Comparison of ENCODE assay signal across 24 cellular contexts in genomic region chr1:29457496-29458368, GRCh38.
"Had no signal": no experiment of that assay in that cellular context is flagged by ENCODE, and none has a peak within 500 bp of the region (broad histone marks: within the 10 kb centered on the region; RNA-seq: fewer than 3 reads in every experiment).

No MANE protein-coding gene starts in this region.

- H3K4me1 Mint-ChIP-seq: activated naive CD8-positive, alpha-beta T cell treated with anti-CD3 and anti-CD28 coated beads for 36 hours; memory B cell; stimulated activated effector memory CD8-positive, alpha-beta T cell treated with anti-CD3 and anti-CD28 coated beads, Interleukin-12 subunit alpha, Interleukin-12 subunit beta, amount 100 ng/mL, for 72 hours had no signal

- H3K4me3 ChIP-seq: breast epithelium, coronary artery, esophagus squamous epithelium, gastrocnemius medialis, right lobe of liver, skin epidermis, stomach, suprapubic skin, transverse colon, uterus had no signal

- ATAC-seq: activated T-cell treated with anti-CD3 and anti-CD28 coated beads, Interleukin-2, amount 50 U/mL, for 4 hours; gastrocnemius medialis; right lobe of liver; stimulated activated effector memory CD8-positive, alpha-beta T cell treated with anti-CD3 and anti-CD28 coated beads, Interleukin-12 subunit alpha, Interleukin-12 subunit beta, amount 100 ng/mL, for 72 hours had no signal

- H3K27ac Mint-ChIP-seq: activated naive CD8-positive, alpha-beta T cell treated with anti-CD3 and anti-CD28 coated beads for 36 hours; activated T-helper 2 cell treated with anti-CD3 and anti-CD28 coated beads, Interferon-gamma antibody, Interleukin-2, Interleukin-4, amounts not matched to agents 10 μg/mL and 5 μg/mL and 100 μg/mL, durations not matched to agents 14 hours and 24 hours and 36 hours; memory B cell; nephron; stimulated activated effector memory CD8-positive, alpha-beta T cell treated with anti-CD3 and anti-CD28 coated beads, Interleukin-12 subunit alpha, Interleukin-12 subunit beta, amount 100 ng/mL, for 72 hours had no signal

- H3K4me1 ChIP-seq: breast epithelium, gastrocnemius medialis, right lobe of liver, stomach, suprapubic skin, transverse colon, uterus had no signal

- H3K36me3 Mint-ChIP-seq: activated naive CD8-positive, alpha-beta T cell treated with anti-CD3 and anti-CD28 coated beads for 36 hours; memory B cell; stimulated activated effector memory CD8-positive, alpha-beta T cell treated with anti-CD3 and anti-CD28 coated beads, Interleukin-12 subunit alpha, Interleukin-12 subunit beta, amount 100 ng/mL, for 72 hours had no signal

- H3K27me3 Mint-ChIP-seq: activated naive CD8-positive, alpha-beta T cell treated with anti-CD3 and anti-CD28 coated beads for 36 hours had no signal

- H3K27ac ChIP-seq: breast epithelium, coronary artery, esophagus squamous epithelium, gastrocnemius medialis, right lobe of liver, skin epidermis, stomach, suprapubic skin, transverse colon, uterus had no signal

- DNase-seq: activated CD4-positive, alpha-beta T cell treated with anti-CD3 and anti-CD28 coated beads for 4 hours; activated CD4-positive, alpha-beta T cell treated with anti-CD3 and anti-CD28 coated beads, Interleukin-2, amount 50 U/mL, for 48 hours; activated CD4-positive, CD25-positive, alpha-beta regulatory T cell; activated CD8-positive, alpha-beta memory T cell treated with anti-CD3 and anti-CD28 coated beads, Interleukin-2, amount 50 U/mL, for 48 hours; activated naive CD4-positive, alpha-beta T cell; activated naive CD8-positive, alpha-beta T cell treated with anti-CD3 and anti-CD28 coated beads for 36 hours; activated T-cell treated with anti-CD3 and anti-CD28 coated beads, Interleukin-2, amount 50 U/mL, for 4 hours; esophagus squamous epithelium; gastrocnemius medialis; hypothalamus; nucleus accumbens; right lobe of liver; stimulated activated CD4-positive, alpha-beta T cell treated with anti-CD3 and anti-CD28 coated beads, Interleukin-2, amount 100 ng/mL, for 24 hours; stomach; transverse colon had no signal

- H3K9me3 Mint-ChIP-seq: activated naive CD8-positive, alpha-beta T cell treated with anti-CD3 and anti-CD28 coated beads for 36 hours; activated T-cell treated with anti-CD3 and anti-CD28 coated beads, Interleukin-2, amount 50 U/mL, for 4 hours; activated T-helper 2 cell treated with anti-CD3 and anti-CD28 coated beads, Interferon-gamma antibody, Interleukin-2, Interleukin-4, amounts not matched to agents 10 μg/mL and 5 μg/mL and 100 μg/mL, durations not matched to agents 14 hours and 24 hours and 36 hours had no signal

- H3K36me3 ChIP-seq: breast epithelium, esophagus squamous epithelium, gastrocnemius medialis, right lobe of liver, stomach, suprapubic skin, transverse colon, uterus had no signal

- H3K27me3 ChIP-seq: gastrocnemius medialis, right lobe of liver, uterus had no signal

- H3K4me3 Mint-ChIP-seq: activated naive CD8-positive, alpha-beta T cell treated with anti-CD3 and anti-CD28 coated beads for 36 hours; activated T-cell treated with anti-CD3 and anti-CD28 coated beads, Interleukin-2, amount 50 U/mL, for 4 hours; memory B cell; nephron; stimulated activated effector memory CD8-positive, alpha-beta T cell treated with anti-CD3 and anti-CD28 coated beads, Interleukin-12 subunit alpha, Interleukin-12 subunit beta, amount 100 ng/mL, for 72 hours had no signal

- H3K9me3 ChIP-seq: breast epithelium, esophagus squamous epithelium, gastrocnemius medialis, right lobe of liver, suprapubic skin, transverse colon, uterus had no signal
